8 cellular contexts compared by ENCODE assay signal in the genomic region with DNA sequence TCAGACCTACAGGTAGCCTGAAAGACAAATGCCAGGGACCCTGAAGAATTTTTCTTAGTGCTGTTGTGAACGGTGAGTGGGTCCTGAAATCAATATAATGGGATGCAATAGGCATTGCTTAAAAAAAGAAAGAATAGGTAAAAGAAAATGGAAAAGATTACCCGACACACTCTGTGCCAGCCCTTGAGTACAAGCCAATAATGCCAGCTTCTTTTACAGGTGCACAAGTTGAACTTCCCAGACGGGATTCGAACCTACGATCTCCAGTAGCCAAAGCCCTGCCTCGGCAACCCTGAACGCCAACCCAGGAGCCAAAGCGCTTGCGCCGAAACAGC.
DNase-seq lines count a peak whose midpoint lies in the region; ATAC-seq and TF ChIP-seq lines count a peak whose summit lies in the region.

No MANE protein-coding gene starts in this region.

- POLR2A ChIA-PET in AG04449 (lab: Yijun Ruan, JAX) = interaction anchor here (0.7 to 1.4 kb wide), 3 partner anchors 40 to 97 kb away, joined by 3 to 5 read pairs (median 3); a partner anchor contains a TSS
- POLR2A ChIA-PET in HEK293T (lab: Yijun Ruan, JAX) = interaction anchor here (0.6 to 2.7 kb wide), 28 partner anchors 8 to 532 kb away, joined by 3 to 22 read pairs (median 4); a partner anchor contains a TSS

- H3K36me3 ChIP-seq in HUES48 (ENCODE audit: control insufficient read depth, insufficient read depth, low read length) = no peaks in the 10 kb centered on the region
- H3K36me3 ChIP-seq in brain microvascular endothelial cell (replicated peaks) = no peaks in the 10 kb centered on the region
- no peaks in the 10 kb centered on the region for H3K36me3 ChIP-seq in muscle layer of duodenum (ENCODE audit: control insufficient read depth in 1 of 2, insufficient read depth in 2 of 2, low read length in 2 of 2)

- DNase-seq in AG04449 (ENCODE audit: low read depth, low spot score) = no peak
- no peak for DNase-seq in brain microvascular endothelial cell
- no peak for DNase-seq in NCI-H2081 treated with DMSO at 0.1 percent for 48 hours (lab: John Stamatoyannopoulos, UW)
- DNase-seq in HEK293T (ENCODE audit: extremely low spot score) = no peak

- H3K9ac ChIP-seq in HUES48 (ENCODE audit: low read depth, low read length) = no peak overlapping the region

- in situ Hi-C loops in brain microvascular endothelial cell (cut with HindIII; ENCODE audit: low pct_ligation_motif_present, low sequenced_read_pairs) = no loop called here

- no peaks in the 10 kb centered on the region for H3K27me3 ChIP-seq in HUES48 (ENCODE audit: control insufficient read depth, insufficient read depth, low read length)
- no peaks in the 10 kb centered on the region for H3K27me3 ChIP-seq in brain microvascular endothelial cell (replicated peaks)
- no peaks in the 10 kb centered on the region for H3K27me3 ChIP-seq in muscle layer of duodenum (ENCODE audit: low read depth, low read length)

- no peak for TF ChIP-seq CTCF in AG04449 (IDR thresholded peaks at IDR 0.05; ENCODE audit: insufficient read depth, low read length, missing control alignments)
- TF ChIP-seq CTCF in brain microvascular endothelial cell (IDR thresholded peaks at IDR 0.05; ENCODE audit: low read depth, low read length, missing control alignments) = no peak

- CTCF ChIA-PET in AG04449 (lab: Yijun Ruan, JAX) (no interaction called here), HEK293T (lab: Yijun Ruan, JAX) (no interaction called here)

- H3K27ac ChIP-seq in HUES48 (ENCODE audit: low read depth, low read length) (no peak overlapping the region), brain microvascular endothelial cell (no peak overlapping the region), muscle layer of duodenum (ENCODE audit: low read length) (no peak overlapping the region)

- H3K4me3 ChIP-seq in AG04449 (ENCODE audit: low read depth, low read length) (peak overlapping the region; percentile 52), HUES48 (ENCODE audit: low read depth, low read length) (peak overlapping the region; percentile 27), brain microvascular endothelial cell (ENCODE audit: low read depth, low read length) (peak overlapping the region; percentile 35), muscle layer of duodenum (ENCODE audit: low read depth in 1 of 2, low read length in 2 of 2) (peak overlapping the region; percentile 44 to 52)

- H3K4me1 ChIP-seq in HUES48 (ENCODE audit: control insufficient read depth, insufficient read depth, low read length) (no peaks in the 10 kb centered on the region), muscle layer of duodenum (ENCODE audit: control insufficient read depth in 1 of 2, insufficient read depth in 2 of 2, low read length in 2 of 2) (peaks cover 5 to 9% of the 10 kb centered on the region in 2 donors)

- ATAC-seq in GM19395 (IDR thresholded peaks at IDR 0.05; ENCODE audit: unreplicated experiment) = no peak
- no peak for ATAC-seq in HG03521 (IDR thresholded peaks at IDR 0.05; ENCODE audit: unreplicated experiment)

- H3K9me3 ChIP-seq in HUES48 (ENCODE audit: control insufficient read depth, insufficient read depth, low read length) (peaks cover 33% of the 10 kb centered on the region), muscle layer of duodenum (ENCODE audit: control insufficient read depth in 1 of 2, low read length in 2 of 2) (no peaks in the 10 kb centered on the region)

TF ChIP-seq in HEK293T, 16 proteins besides CTCF, POLR2A, EP300 and RAD21:
- TF ChIP-seq CTBP1 (IDR thresholded peaks at IDR 0.05; ENCODE audit: borderline replicate concordance) = no peak
- TF ChIP-seq SP1 (IDR thresholded peaks at IDR 0.05) = no peak
- TF ChIP-seq, protein P1, sequence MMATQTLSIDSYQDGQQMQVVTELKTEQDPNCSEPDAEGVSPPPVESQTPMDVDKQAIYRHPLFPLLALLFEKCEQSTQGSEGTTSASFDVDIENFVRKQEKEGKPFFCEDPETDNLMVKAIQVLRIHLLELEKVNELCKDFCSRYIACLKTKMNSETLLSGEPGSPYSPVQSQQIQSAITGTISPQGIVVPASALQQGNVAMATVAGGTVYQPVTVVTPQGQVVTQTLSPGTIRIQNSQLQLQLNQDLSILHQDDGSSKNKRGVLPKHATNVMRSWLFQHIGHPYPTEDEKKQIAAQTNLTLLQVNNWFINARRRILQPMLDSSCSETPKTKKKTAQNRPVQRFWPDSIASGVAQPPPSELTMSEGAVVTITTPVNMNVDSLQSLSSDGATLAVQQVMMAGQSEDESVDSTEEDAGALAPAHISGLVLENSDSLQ (IDR thresholded peaks at IDR 0.05) = no peak
- TF ChIP-seq BHLHE40 (IDR thresholded peaks at IDR 0.05; ENCODE audit: borderline replicate concordance) = no peak
